ENCODE assay signal across 13 cellular contexts in the genomic region with DNA sequence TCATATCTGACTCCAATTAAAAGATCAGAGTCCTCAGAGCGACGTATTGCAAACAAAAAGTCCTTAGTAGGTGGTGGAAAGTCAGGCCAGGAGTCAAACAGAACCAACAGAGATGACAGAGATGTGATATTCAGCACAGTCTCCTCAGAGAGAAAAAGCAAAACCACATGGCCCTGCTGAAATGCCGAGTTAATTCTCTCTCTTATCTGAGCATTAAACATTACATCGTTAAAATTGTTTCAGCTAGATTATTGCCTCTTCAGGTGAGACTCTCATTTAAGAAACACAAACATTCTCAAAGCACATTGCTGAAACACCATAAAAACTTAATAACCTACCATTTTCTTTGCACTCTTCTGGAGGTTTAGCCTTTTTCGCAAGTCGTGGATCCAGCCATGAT.
DNase-seq lines count a peak whose midpoint lies in the region; ATAC-seq lines count a peak whose summit lies in the region.
"Had no signal": no experiment of that assay in that cellular context is flagged by ENCODE, and none has a peak within 500 bp of the region (broad histone marks: within the 10 kb centered on the region; RNA-seq: fewer than 3 reads in every experiment).

No MANE protein-coding gene starts in this region.

- intact Hi-C loops in left colon (cut with DNase I, micrococcal nuclease): no loop called here

- DNase-seq in NCI-H1417 (lab: John Stamatoyannopoulos, UW): peak in 2 of 3 experiments; percentile 15 to 44
- DNase-seq in NCI-H1417 treated with DMSO at 0.1 percent for 48 hours (lab: John Stamatoyannopoulos, UW): no peak
- DNase-seq in left colon: no peak
- DNase-seq in A172 (ENCODE audit: low spot score): no peak
- DNase-seq in islet precursor cell: no peak
- DNase-seq: activated CD4-positive, CD25-positive, alpha-beta regulatory T cell; CD4-positive, alpha-beta T cell; effector memory CD4-positive, alpha-beta T cell; KBM-7; NCI-H1694 had no signal

- H3K27ac ChIP-seq in angular gyrus (ENCODE audit: low read depth, low read length) (peak overlapping the region; percentile 42), temporal lobe (ENCODE audit: low read depth, low read length) (peak overlapping the region; percentile 72)

- ATAC-seq in left colon (peak; percentile 37), HG02885 (IDR thresholded peaks at IDR 0.05; ENCODE audit: poor library complexity, unreplicated experiment) (no peak)

Comparison
In these comparisons a context has a peak if more than half of its experiments do, and no peak if none do; other contexts are left out.
1. DNase-seq: peak in NCI-H1417 (2 of 3); none in NCI-H1417 treated with DMSO at 0.1 percent for 48 hours (single experiment), left colon (0 of 2), A172 (single experiment) and islet precursor cell (single experiment).